ENCODE assay signal across 24 cellular contexts in genomic region chr17:19759934-19760530, GRCh38. TPM values are rescaled to one million over a fixed set of nuclear protein-coding genes. Genes with fewer than 3 reads are reported as not detected.
DNase-seq lines count a peak whose midpoint lies in the region; ATAC-seq and TF ChIP-seq lines count a peak whose summit lies in the region.
"Had no signal": no experiment of that assay in that cellular context is flagged by ENCODE, and none has a peak within 500 bp of the region (broad histone marks: within the 10 kb centered on the region; RNA-seq: fewer than 3 reads in every experiment).

No MANE protein-coding gene starts in this region.

- H3K4me1 ChIP-seq in HEK293 (ENCODE audit: control insufficient read depth, insufficient read depth, low read length), result no peaks in the 10 kb centered on the region
- H3K4me1 ChIP-seq in neuronal stem cell (ENCODE audit: control insufficient read depth in 2 of 2, insufficient read depth in 1 of 2, low read depth in 1 of 2, low read length in 2 of 2), result no peaks in the 10 kb centered on the region
- H3K4me1 ChIP-seq: Caco-2, Peyer's patch had no signal

- H4K91ac ChIP-seq in neuronal stem cell (ENCODE audit: low read depth, low read length, poor library complexity), result no peak overlapping the region

- no peak overlapping the region for H2BK5ac ChIP-seq in neuronal stem cell (ENCODE audit: low read length)

- H3K4me3 ChIP-seq in HEK293 (ENCODE audit: low read depth, low read length) (no peak overlapping the region), neuronal stem cell (ENCODE audit: low read length in 2 of 2) (no peak overlapping the region)
- H3K4me3 ChIP-seq: GM23248, MG63, Peyer's patch had no signal

- no peak overlapping the region for H3K4me2 ChIP-seq in neuronal stem cell (ENCODE audit: insufficient read depth, low read length, poor library complexity, severe bottlenecking)
- H3K4me2 ChIP-seq: SK-N-SH had no signal

- H3K9me3 Mint-ChIP-seq in activated CD8-positive, alpha-beta memory T cell treated with anti-CD3 and anti-CD28 coated beads, Interleukin-2, amount 10 ng/mL, durations not matched to agents 7 days and 5 days (ENCODE audit: low read depth), result no peaks in the 10 kb centered on the region
- H3K9me3 Mint-ChIP-seq in chondrocyte (ENCODE audit: low read depth), result no peaks in the 10 kb centered on the region
- no peaks in the 10 kb centered on the region for H3K9me3 Mint-ChIP-seq in HFFc6
- H3K9me3 Mint-ChIP-seq: CD4-positive, alpha-beta T cell; IgD-negative memory B cell had no signal

- H3K79me1 ChIP-seq in neuronal stem cell (ENCODE audit: low read depth, low read length), result no peaks in the 10 kb centered on the region

- no peak overlapping the region for H2BK15ac ChIP-seq in neuronal stem cell (ENCODE audit: low read length)

- peak overlapping the region; percentile 44 for H2BK120ac ChIP-seq in neuronal stem cell (ENCODE audit: low read depth, low read length)

- H3K27ac ChIP-seq in HEK293 (ENCODE audit: extremely low read depth, low read depth, low read length), result no peak overlapping the region
- H3K27ac ChIP-seq in neuronal stem cell (replicated peaks; ENCODE audit: low read length), result no peak overlapping the region
- H3K27ac ChIP-seq: GM23248, Peyer's patch had no signal

- H2BK12ac ChIP-seq in neuronal stem cell (ENCODE audit: low read length), result no peak overlapping the region

- H3K14ac ChIP-seq in neuronal stem cell (ENCODE audit: low read length), result no peak overlapping the region

- no peak overlapping the region for H3K4me3 Mint-ChIP-seq in activated CD8-positive, alpha-beta memory T cell treated with anti-CD3 and anti-CD28 coated beads, Interleukin-2, amount 10 ng/mL, durations not matched to agents 7 days and 5 days
- H3K4me3 Mint-ChIP-seq in chondrocyte (ENCODE audit: unreplicated experiment), result no peak overlapping the region
- no peak overlapping the region for H3K4me3 Mint-ChIP-seq in HFFc6
- H3K4me3 Mint-ChIP-seq: CD4-positive, alpha-beta T cell; IgD-negative memory B cell had no signal

- H3K4ac ChIP-seq in neuronal stem cell (ENCODE audit: low read length), result no peak overlapping the region

- POLR2A ChIA-PET in HEK293 (lab: Yijun Ruan, JAX), result interaction anchor here (1.2 kb wide), 1 partner anchor 15 kb away, joined by 5 read pairs; no protein-coding TSS in a partner anchor

- H3K23ac ChIP-seq in neuronal stem cell (ENCODE audit: low read depth, low read length, poor library complexity), result no peak overlapping the region

- no CpG with 5 or more reads among the region's 17 CpGs for WGBS in neuronal stem cell (ENCODE audit: extremely low coverage in 2 of 2, insufficient read length in 2 of 2, insufficient replicate concordance in 1 of 2), 2 donors

- peak overlapping the region; percentile 8 for H2AFZ ChIP-seq in neuronal stem cell (ENCODE audit: low read length)
- H2AFZ ChIP-seq: GM23248 had no signal

- H3K36me3 Mint-ChIP-seq in activated CD8-positive, alpha-beta memory T cell treated with anti-CD3 and anti-CD28 coated beads, Interleukin-2, amount 10 ng/mL, durations not matched to agents 7 days and 5 days, result no peaks in the 10 kb centered on the region
- H3K36me3 Mint-ChIP-seq in chondrocyte (ENCODE audit: low read depth), result no peaks in the 10 kb centered on the region
- no peaks in the 10 kb centered on the region for H3K36me3 Mint-ChIP-seq in HFFc6 (ENCODE audit: low read depth)

- H3K9me3 ChIP-seq in HEK293 (ENCODE audit: control insufficient read depth, insufficient read depth, low read depth, low read length), result no peaks in the 10 kb centered on the region
- peaks cover 0 to 3% of the 10 kb centered on the region in 2 donors for H3K9me3 ChIP-seq in neuronal stem cell (replicated peaks in 1 of 2; ENCODE audit: control insufficient read depth in 2 of 2, insufficient read depth in 1 of 2, low read depth in 1 of 2, low read length in 2 of 2)
- H3K9me3 ChIP-seq: Caco-2, MG63, Peyer's patch, SK-N-SH had no signal

- no peaks in the 10 kb centered on the region for H3K36me3 ChIP-seq in HEK293 (ENCODE audit: control insufficient read depth in 2 of 2, insufficient read depth in 1 of 2, low read length in 2 of 2)
- H3K36me3 ChIP-seq in neuronal stem cell (replicated peaks in 1 of 2; ENCODE audit: control insufficient read depth in 2 of 2, insufficient read depth in 2 of 2, low read length in 2 of 2), result no peaks in the 10 kb centered on the region
- H3K36me3 ChIP-seq: MG63, Peyer's patch had no signal

- H3K4me1 Mint-ChIP-seq in activated CD8-positive, alpha-beta memory T cell treated with anti-CD3 and anti-CD28 coated beads, Interleukin-2, amount 10 ng/mL, durations not matched to agents 7 days and 5 days, result no peaks in the 10 kb centered on the region
- H3K4me1 Mint-ChIP-seq in chondrocyte (ENCODE audit: low read depth) (no peaks in the 10 kb centered on the region), HFFc6 (ENCODE audit: low read depth) (peaks cover 5% of the 10 kb centered on the region; the same call in 1 of the 2 replicates)

- peak; percentile 40 for DNase-seq in activated CD8-positive, alpha-beta memory T cell treated with anti-CD3 and anti-CD28 coated beads, Interleukin-2, amount 50 U/mL, for 48 hours
- no peak for DNase-seq in activated CD8-positive, alpha-beta memory T cell treated with anti-CD3 and anti-CD28 coated beads, Interleukin-2, amount 10 ng/mL, durations not matched to agents 7 days and 5 days
- DNase-seq in chondrocyte (ENCODE audit: low spot score) (peak; percentile 75), neuronal stem cell (ENCODE audit: low spot score) (no peak), NOMO-1 treated with DMSO at 0.1 percent for 48 hours (lab: John Stamatoyannopoulos, UW; ENCODE audit: unreplicated experiment) (no peak), cerebellum (ENCODE audit: low spot score) (no peak), HFFc6 (no peak)
- DNase-seq: 8988T; Caco-2; CD4-positive, alpha-beta T cell; GM23248; Karpas-422; MG63; NCI-H1048; NCI-H1436; NCI-H1930; NCI-H345; NCI-H526 treated with DMSO at 0.1 percent for 48 hours; SHP77; SK-N-SH had no signal

- H3K9ac ChIP-seq in neuronal stem cell (ENCODE audit: low read depth, low read length, poor library complexity), result no peak overlapping the region
- H3K9ac ChIP-seq: GM23248, SK-N-SH had no signal

- no peak overlapping the region for H4K8ac ChIP-seq in neuronal stem cell (ENCODE audit: low read depth, low read length)

- H3K27ac Mint-ChIP-seq in activated CD8-positive, alpha-beta memory T cell treated with anti-CD3 and anti-CD28 coated beads, Interleukin-2, amount 10 ng/mL, durations not matched to agents 7 days and 5 days, result no peak overlapping the region
- no peak overlapping the region for H3K27ac Mint-ChIP-seq in chondrocyte (ENCODE audit: unreplicated experiment)
- H3K27ac Mint-ChIP-seq in HFFc6, result no peak overlapping the region
- H3K27ac Mint-ChIP-seq: CD4-positive, alpha-beta T cell; IgD-negative memory B cell had no signal

- H3K27me3 Mint-ChIP-seq in activated CD8-positive, alpha-beta memory T cell treated with anti-CD3 and anti-CD28 coated beads, Interleukin-2, amount 10 ng/mL, durations not matched to agents 7 days and 5 days, result peaks cover 24% of the 10 kb centered on the region
- H3K27me3 Mint-ChIP-seq in chondrocyte (ENCODE audit: low read depth) (peaks cover 2% of the 10 kb centered on the region), HFFc6 (ENCODE audit: insufficient read depth) (peaks cover 13% of the 10 kb centered on the region)

- TF ChIP-seq CTCF in HEK293 (tag by site-specific recombination; IDR thresholded peaks at IDR 0.05) (no peak), chondrocyte (IDR thresholded peaks at IDR 0.05) (no peak), HFFc6 (IDR thresholded peaks at IDR 0.05) (no peak)

- ATAC-seq in activated CD8-positive, alpha-beta memory T cell treated with anti-CD3 and anti-CD28 coated beads, Interleukin-2, amount 10 ng/mL, durations not matched to agents 7 days and 5 days, result no peak

- H2AK5ac ChIP-seq in neuronal stem cell (ENCODE audit: low read depth, low read length), result peak overlapping the region; percentile 24

- peak overlapping the region; percentile 81 for H3K18ac ChIP-seq in neuronal stem cell (ENCODE audit: low read length)

- H3K27me3 ChIP-seq in neuronal stem cell (ENCODE audit: control insufficient read depth in 3 of 3, insufficient read depth in 3 of 3, low read depth in 1 of 3, low read length in 3 of 3), result peaks cover 0 to 25% (median 0%) of the 10 kb centered on the region in 3 experiments
- H3K27me3 ChIP-seq: MG63, Peyer's patch had no signal

- CTCF ChIA-PET in activated CD8-positive, alpha-beta memory T cell treated with anti-CD3 and anti-CD28 coated beads, Interleukin-2, amount 10 ng/mL, durations not matched to agents 7 days and 5 days (lab: Charles Lee), result interaction anchor here (0.8 to 2.7 kb wide), 3 partner anchors 8 to 397 kb away, joined by 3 to 8 read pairs (median 6); partner anchors contain the start of gene B9D1
- CTCF ChIA-PET in HEK293 (lab: Yijun Ruan, JAX), result interaction anchor here (0.6 to 10.1 kb wide), 7 partner anchors 16 to 398 kb away, joined by 3 to 173 read pairs (median 5); partner anchors contain the start of gene B9D1

TF ChIP-seq in HEK293, 187 proteins besides CTCF, POLR2A, EP300 and RAD21:
- no peak for TF ChIP-seq ZNF785 (tag by site-specific recombination; IDR thresholded peaks at IDR 0.05)
- 0 out of 2 replicates have a peak, but pooled peaks have one; percentile 30 for TF ChIP-seq KLF1 (tag by site-specific recombination; IDR thresholded peaks at IDR 0.05)
- TF ChIP-seq ZNF544 (tag by site-specific recombination; IDR thresholded peaks at IDR 0.05), result no peak

RNA-seq across cellular contexts. Expression of gene ALDH3A1, which starts 11.9 kb away (rescaled TPM):
- total RNA-seq in activated CD8-positive, alpha-beta memory T cell treated with anti-CD3 and anti-CD28 coated beads, Interleukin-2, amount 10 ng/mL, durations not matched to agents 7 days and 5 days, result under 1 TPM in 1 of 2 experiments, not detected in 1; 0.14 TPM
- total RNA-seq in chondrocyte (1.6 TPM in 1 of 3 replicates, not detected in the others), cerebellum (not detected)
- 0.17 TPM for polyA plus RNA-seq in neuronal stem cell (2013, experiment 1 of 2)
- polyA plus RNA-seq in neuronal stem cell (2013, experiment 2 of 2), result 0.40 TPM
- total RNA-seq in HFFc6 (2021; fragmentation: NEBNext Ultra II Directional; extraction: Animal tissue kit (Norgen Biotek cat#: 25700)), result under 1 TPM in 2 of 6 experiments, not detected in 4; 0.24 to 0.25 TPM
- total RNA-seq: CD4-positive, alpha-beta T cell had no signal
- polyA plus RNA-seq: IgD-negative memory B cell had no signal

RNA-seq across cellular contexts. Expression of gene SLC47A2, which starts 43.6 kb away (rescaled TPM):
- total RNA-seq in activated CD8-positive, alpha-beta memory T cell treated with anti-CD3 and anti-CD28 coated beads, Interleukin-2, amount 10 ng/mL, durations not matched to agents 7 days and 5 days, result not detected
- total RNA-seq in chondrocyte (not detected in 3 replicates), cerebellum (0.27 TPM)
- 0.14 TPM for polyA plus RNA-seq in neuronal stem cell (2013, experiment 1 of 2)
- 0.12 TPM for polyA plus RNA-seq in neuronal stem cell (2013, experiment 2 of 2)
- not detected for total RNA-seq in HFFc6 (2021; fragmentation: NEBNext Ultra II Directional; extraction: Animal tissue kit (Norgen Biotek cat#: 25700))
- total RNA-seq: CD4-positive, alpha-beta T cell; GM23248 had no signal
- polyA plus RNA-seq: BJ, GM23248, SK-N-SH had no signal

Comparison
In these comparisons a context has a peak if more than half of its experiments do, and no peak if none do; other contexts are left out.
1. DNase-seq: peak in activated CD8-positive, alpha-beta memory T cell treated with anti-CD3 and anti-CD28 coated beads, Interleukin-2, amount 50 U/mL, for 48 hours (single experiment) and chondrocyte (single experiment); none in activated CD8-positive, alpha-beta memory T cell treated with anti-CD3 and anti-CD28 coated beads, Interleukin-2, amount 10 ng/mL, durations not matched to agents 7 days and 5 days (single experiment), neuronal stem cell (single experiment), NOMO-1 treated with DMSO at 0.1 percent for 48 hours (single experiment), cerebellum (single experiment) and HFFc6 (single experiment).